ENCODE assay signal across 15 cellular contexts in genomic region chr3:187997946-187998561, GRCh38.
DNase-seq lines count a peak whose midpoint lies in the region; ATAC-seq, FAIRE-seq and TF ChIP-seq lines count a peak whose summit lies in the region.
"Had no signal": no experiment of that assay in that cellular context is flagged by ENCODE, and none has a peak within 500 bp of the region (broad histone marks: within the 10 kb centered on the region; RNA-seq: fewer than 3 reads in every experiment).

No MANE protein-coding gene starts in this region.

- H3K9ac ChIP-seq in H1 (replicated peaks in 1 of 4; ENCODE audit: extremely low read depth in 1 of 4, low read depth in 3 of 4, low read length in 3 of 4) (no peak overlapping the region), kidney (ENCODE audit: low read length in 2 of 2) (no peak overlapping the region)

- H3K27ac Mint-ChIP-seq in CD4-positive, CD25-positive, alpha-beta regulatory T cell: peak overlapping the region; percentile 70 to 91 (median 90)
- H3K27ac Mint-ChIP-seq in natural killer cell: peak overlapping the region; percentile 90 to 100
- H3K27ac Mint-ChIP-seq in activated T-helper 17 cell treated with anti-CD3 and anti-CD28 coated beads, Interleukin-2, amount 50 U/mL, for 72 hours: no peak overlapping the region
- H3K27ac Mint-ChIP-seq: B cell, H9 had no signal

- H3K27me3 Mint-ChIP-seq in CD4-positive, CD25-positive, alpha-beta regulatory T cell: no peaks in the 10 kb centered on the region
- no peaks in the 10 kb centered on the region for H3K27me3 Mint-ChIP-seq in natural killer cell (ENCODE audit: low read depth in 2 of 2)
- H3K27me3 Mint-ChIP-seq in activated T-helper 17 cell treated with anti-CD3 and anti-CD28 coated beads, Interleukin-2, amount 50 U/mL, for 72 hours: no peaks in the 10 kb centered on the region
- H3K27me3 Mint-ChIP-seq: B cell had no signal

- no peak for TF ChIP-seq POLR2A in H1 (IDR thresholded peaks at IDR 0.05; ENCODE audit: control extremely low read depth in 1 of 2, low read depth in 2 of 2, low read length in 2 of 2)

- H2BK12ac ChIP-seq in H1 (ENCODE audit: low read depth, low read length): 0 out of 2 replicates have a peak overlapping the region, but pooled peaks have one; percentile 22

- no peak overlapping the region for H3K56ac ChIP-seq in H1 (replicated peaks; ENCODE audit: insufficient read length, low read depth, low read length)

- no peak overlapping the region for H2AFZ ChIP-seq in H1 (ENCODE audit: low read length)

- intact Hi-C loops in natural killer cell (cut with micrococcal nuclease) (no loop called here), kidney (cut with DNase I) (no loop called here)

- no peaks in the 10 kb centered on the region for H3K79me1 ChIP-seq in H1 (ENCODE audit: low read depth, low read length)

- H2AK5ac ChIP-seq in H1 (ENCODE audit: low read depth, low read length): no peak overlapping the region

- no peaks in the 10 kb centered on the region for H3K27me3 ChIP-seq in CD4-positive, CD25-positive, alpha-beta regulatory T cell (ENCODE audit: control insufficient read depth, insufficient read depth, low read length)
- no peaks in the 10 kb centered on the region; a peak in 1 of 7 replicates for H3K27me3 ChIP-seq in H1 (replicated peaks in 1 of 4; ENCODE audit: control insufficient read depth in 3 of 4, extremely low read depth in 1 of 4, insufficient read depth in 3 of 4, low read length in 3 of 4)

- no peaks in the 10 kb centered on the region for H3K23me2 ChIP-seq in H1 (ENCODE audit: low read depth, low read length)

- peaks cover 51% of the 10 kb centered on the region for H3K4me1 ChIP-seq in CD4-positive, CD25-positive, alpha-beta regulatory T cell (ENCODE audit: control insufficient read depth, insufficient read depth, low read length, poor library complexity, severe bottlenecking)
- H3K4me1 ChIP-seq in H1 (replicated peaks in 1 of 4; ENCODE audit: control insufficient read depth in 3 of 4, insufficient read depth in 4 of 4, low read length in 3 of 4) (peaks cover 0 to 7% (median 1%) of the 10 kb centered on the region in 4 experiments; a peak in 3 of 7 replicates), kidney (ENCODE audit: control insufficient read depth in 1 of 2, insufficient read depth in 1 of 2, low read depth in 1 of 2, low read length in 2 of 2) (peaks cover under 1 to 6% of the 10 kb centered on the region in 2 donors)

- no peak overlapping the region for H4K91ac ChIP-seq in H1 (replicated peaks; ENCODE audit: insufficient read length, low read length)

- no peak overlapping the region for H3K27ac ChIP-seq in CD4-positive, CD25-positive, alpha-beta regulatory T cell (ENCODE audit: insufficient read depth, low read length, poor library complexity, severe bottlenecking)
- H3K27ac ChIP-seq in KOPT-K1 (ENCODE audit: low read depth, low read length, poor library complexity, severe bottlenecking) (peak overlapping the region; percentile 94), H1 (ENCODE audit: low read depth, low read length) (no peak overlapping the region), kidney (ENCODE audit: low read depth in 2 of 2, low read length in 2 of 2) (no peak overlapping the region)

- H3K18ac ChIP-seq in H1 (ENCODE audit: extremely low read depth, low read length): no peak overlapping the region

- H2BK15ac ChIP-seq in H1 (ENCODE audit: low read length): no peak overlapping the region

- H3K4me1 Mint-ChIP-seq in CD4-positive, CD25-positive, alpha-beta regulatory T cell: peaks cover 50 to 95% (median 69%) of the 10 kb centered on the region in 4 donors
- H3K4me1 Mint-ChIP-seq in natural killer cell: peaks cover 77 to 83% of the 10 kb centered on the region in 2 donors
- H3K4me1 Mint-ChIP-seq in activated T-helper 17 cell treated with anti-CD3 and anti-CD28 coated beads, Interleukin-2, amount 50 U/mL, for 72 hours: peaks cover 50% of the 10 kb centered on the region

- no peak overlapping the region for H2BK5ac ChIP-seq in H1 (ENCODE audit: low read depth, low read length)

- no peak for DNase-seq in CD4-positive, CD25-positive, alpha-beta regulatory T cell
- no peak for DNase-seq in H1 (ENCODE audit: low read depth in 1 of 2, low spot score in 2 of 2)
- no peak for DNase-seq in natural killer cell
- no peak for DNase-seq in GM03348 (ENCODE audit: low spot score)
- DNase-seq in kidney: no peak
- DNase-seq: DMS153, H9, MV-4-11, NCI-H1417 treated with DMSO at 0.1 percent for 48 hours, NCI-H2029, NCI-H2171 treated with DMSO at 0.1 percent for 48 hours, SHP77 treated with DMSO at 0.1 percent for 48 hours had no signal

- no peaks in the 10 kb centered on the region for H3K9me3 ChIP-seq in CD4-positive, CD25-positive, alpha-beta regulatory T cell (ENCODE audit: control insufficient read depth in 2 of 2, low read length in 2 of 2)
- H3K9me3 ChIP-seq in KOPT-K1 (ENCODE audit: insufficient read depth, low read length, poor library complexity, severe bottlenecking) (no peaks in the 10 kb centered on the region), H1 (ENCODE audit: insufficient read depth in 2 of 2, low read depth in 1 of 2, low read length in 1 of 2) (no peaks in the 10 kb centered on the region), kidney (ENCODE audit: control insufficient read depth in 1 of 2, low read length in 2 of 2) (no peaks in the 10 kb centered on the region)

- no peak for ATAC-seq in CD4-positive, CD25-positive, alpha-beta regulatory T cell (ENCODE audit: low read depth in 2 of 2)
- no peak for ATAC-seq in natural killer cell
- no peak for ATAC-seq in activated T-helper 17 cell treated with anti-CD3 and anti-CD28 coated beads, Interleukin-2, amount 50 U/mL, for 72 hours (replicated peaks)

- no peak overlapping the region for H2BK120ac ChIP-seq in H1 (replicated peaks; ENCODE audit: low read depth, low read length)

- POLR2A ChIA-PET in H1 (lab: Charles Lee; ENCODE audit: partially characterized antibody): no interaction called here

- peaks cover 0 to 4% (median 0%) of the 10 kb centered on the region in 7 donors for H3K9me3 Mint-ChIP-seq in CD4-positive, CD25-positive, alpha-beta regulatory T cell
- no peaks in the 10 kb centered on the region for H3K9me3 Mint-ChIP-seq in natural killer cell
- H3K9me3 Mint-ChIP-seq in activated T-helper 17 cell treated with anti-CD3 and anti-CD28 coated beads, Interleukin-2, amount 50 U/mL, for 72 hours: no peaks in the 10 kb centered on the region
- H3K9me3 Mint-ChIP-seq: H9 had no signal

- no peak for FAIRE-seq in H1 (lab: Jason Lieb, UNC)
- no peak for FAIRE-seq in kidney (lab: Jason Lieb, UNC)

- no peak overlapping the region for H3K23ac ChIP-seq in H1 (ENCODE audit: insufficient read length)

- H3K4me3 ChIP-seq in CD4-positive, CD25-positive, alpha-beta regulatory T cell (ENCODE audit: low read depth, low read length): no peak overlapping the region
- H3K4me3 ChIP-seq in H1 (ENCODE audit: extremely low read depth in 1 of 4, insufficient read depth in 2 of 4, low read depth in 3 of 4, low read length in 4 of 4): no peak overlapping the region
- no peak overlapping the region for H3K4me3 ChIP-seq in kidney (ENCODE audit: low read length in 2 of 2)

- no peak overlapping the region for H2BK20ac ChIP-seq in H1 (ENCODE audit: low read length)

- CTCF ChIA-PET in H1 (lab: Charles Lee; ENCODE audit: partially characterized antibody): interaction anchor here (0.6 to 1.7 kb wide), 3 partner anchors 251 to 402 kb away, joined by 3 read pairs; partner anchors contain the start of gene BCL6

- H3K79me2 ChIP-seq in H1 (ENCODE audit: control insufficient read depth in 1 of 2, insufficient read depth in 2 of 2, low read length in 2 of 2): no peaks in the 10 kb centered on the region

- no peak overlapping the region for H3K14ac ChIP-seq in H1 (ENCODE audit: insufficient read length)

- no peak overlapping the region for H4K8ac ChIP-seq in H1 (ENCODE audit: extremely low read depth, insufficient read depth, low read length)

- no peak for TF ChIP-seq RAD21 in H1 (IDR thresholded peaks at IDR 0.05 in 1 of 2, conservative IDR thresholded peaks at IDR 0.05 in 1 of 2; ENCODE audit: low read depth in 2 of 2, low read length in 2 of 2)

- 86% methylated on average over 9 of the region's 9 CpGs; no CpG with 5 or more reads in 1 of the 2 experiments for WGBS in H1 (ENCODE audit: extremely low coverage in 1 of 2, insufficient coverage in 1 of 2, insufficient read length in 1 of 2, insufficient replicate concordance in 2 of 2, low coverage in 1 of 2, low lambda C conversion rate in 2 of 2, missing lambda C conversion rate in 1 of 2), 2 experiments

- no peaks in the 10 kb centered on the region for H3K36me3 ChIP-seq in CD4-positive, CD25-positive, alpha-beta regulatory T cell (ENCODE audit: control insufficient read depth, insufficient read depth, low read length)
- H3K36me3 ChIP-seq in KOPT-K1 (ENCODE audit: insufficient read depth, low read length): no peaks in the 10 kb centered on the region
- no peaks in the 10 kb centered on the region for H3K36me3 ChIP-seq in H1 (ENCODE audit: control insufficient read depth in 2 of 4, insufficient read depth in 4 of 4, low read length in 3 of 4)
- H3K36me3 ChIP-seq in kidney (ENCODE audit: control insufficient read depth in 1 of 2, insufficient read depth in 2 of 2, low read length in 2 of 2): no peaks in the 10 kb centered on the region

- H3K4me3 Mint-ChIP-seq in CD4-positive, CD25-positive, alpha-beta regulatory T cell: peak overlapping the region in 1 of 4 donors; percentile 43
- no peak overlapping the region for H3K4me3 Mint-ChIP-seq in natural killer cell
- H3K4me3 Mint-ChIP-seq in activated T-helper 17 cell treated with anti-CD3 and anti-CD28 coated beads, Interleukin-2, amount 50 U/mL, for 72 hours: no peak overlapping the region
- H3K4me3 Mint-ChIP-seq: B cell, H9 had no signal

- TF ChIP-seq EP300 in H1 (IDR thresholded peaks at IDR 0.05; ENCODE audit: borderline replicate concordance in 1 of 2, low read depth in 2 of 2, low read length in 2 of 2): no peak

- no peak overlapping the region for H4K5ac ChIP-seq in H1 (ENCODE audit: insufficient read length, low read depth, low read length)

- no peak overlapping the region for H3K4me2 ChIP-seq in H1 (ENCODE audit: insufficient read depth in 1 of 2, low read depth in 2 of 2, low read length in 2 of 2)

- H4K20me1 ChIP-seq in H1 (replicated peaks in 1 of 2; ENCODE audit: control insufficient read depth in 1 of 2, insufficient read depth in 2 of 2, low read length in 2 of 2): no peaks in the 10 kb centered on the region

- no peak overlapping the region for H3K4ac ChIP-seq in H1 (replicated peaks; ENCODE audit: insufficient read length, low read depth, low read length)

- no peaks in the 10 kb centered on the region for H3K36me3 Mint-ChIP-seq in CD4-positive, CD25-positive, alpha-beta regulatory T cell
- peaks cover 6% of the 10 kb centered on the region for H3K36me3 Mint-ChIP-seq in natural killer cell
- no peaks in the 10 kb centered on the region for H3K36me3 Mint-ChIP-seq in activated T-helper 17 cell treated with anti-CD3 and anti-CD28 coated beads, Interleukin-2, amount 50 U/mL, for 72 hours (ENCODE audit: low read depth)

- TF ChIP-seq CTCF in H1 (IDR thresholded peaks at IDR 0.05; ENCODE audit: control extremely low read depth in 1 of 3, insufficient read depth in 1 of 3, low read depth in 1 of 3, low read length in 3 of 3) (no peak), natural killer cell (IDR thresholded peaks at IDR 0.05) (no peak), kidney (IDR thresholded peaks at IDR 0.05; ENCODE audit: borderline replicate concordance, extremely low read depth, insufficient read depth) (no peak)

TF ChIP-seq in H1, 55 proteins besides CTCF, POLR2A, EP300 and RAD21 (continues in another document):
- no peak for TF ChIP-seq NRF1 (IDR thresholded peaks at IDR 0.05; ENCODE audit: low read depth, low read length)
